ENCODE assay signal across 1 cellular context in genomic region chr6:143676437-143677045, GRCh38.
TF ChIP-seq lines count a peak whose summit lies in the region.

No MANE protein-coding gene starts in this region.

TF ChIP-seq in IMR-90, 13 proteins besides CTCF, POLR2A, EP300 and RAD21:
- TF ChIP-seq ELK1 (IDR thresholded peaks at IDR 0.05; ENCODE audit: borderline replicate concordance, low read depth, low read length): no peak
- TF ChIP-seq FOS (IDR thresholded peaks at IDR 0.05; ENCODE audit: low read depth, low read length): no peak
- no peak for TF ChIP-seq NFE2L2 (IDR thresholded peaks at IDR 0.05; ENCODE audit: low read depth, low read length)
- TF ChIP-seq RFX5 (IDR thresholded peaks at IDR 0.05; ENCODE audit: low read depth, low read length): no peak
- no peak for TF ChIP-seq USF2 (IDR thresholded peaks at IDR 0.05; ENCODE audit: low read depth, low read length)
- TF ChIP-seq CHD1 (IDR thresholded peaks at IDR 0.05; ENCODE audit: low read depth, low read length): no peak
